Comparison of ENCODE assay signal across 10 cellular contexts in the genomic region with DNA sequence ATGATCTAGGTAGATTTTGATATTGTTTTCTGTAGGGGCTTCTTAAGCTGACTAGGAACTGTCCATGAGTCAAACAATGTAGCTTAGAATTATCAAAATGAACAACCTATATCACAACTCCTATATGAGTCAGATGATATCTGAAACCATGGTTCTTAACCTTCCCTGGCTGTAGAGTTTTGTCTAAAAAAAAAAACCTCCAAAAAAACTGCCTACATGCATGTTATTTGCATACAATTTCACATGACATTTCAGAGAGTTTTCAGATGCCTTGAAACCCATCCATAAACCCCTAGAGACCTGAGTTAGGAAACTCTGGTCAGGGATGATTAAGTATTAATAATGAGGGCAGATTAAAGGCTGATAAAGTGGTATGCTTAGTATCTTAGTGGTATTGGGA.
A peak's percentile ranks its signal among the peaks of the same experiment; 100 is the strongest.
DNase-seq lines count a peak whose midpoint lies in the region; ATAC-seq, FAIRE-seq and TF ChIP-seq lines count a peak whose summit lies in the region.
"Had no signal": no experiment of that assay in that cellular context is flagged by ENCODE, and none has a peak within 500 bp of the region (broad histone marks: within the 10 kb centered on the region; RNA-seq: fewer than 3 reads in every experiment).

No MANE protein-coding gene starts in this region.

- H3K9me3 Mint-ChIP-seq in natural killer cell treated with Interleukin-12 subunit alpha and Interleukin-12 subunit beta and Interleukin-15 and Interleukin-18, amount 100 ng/mL, for 72 hours = no peaks in the 10 kb centered on the region

- H3K9me3 ChIP-seq in gastrocnemius medialis = no peaks in the 10 kb centered on the region
- H3K9me3 ChIP-seq: breast epithelium had no signal

- H3K36me3 ChIP-seq in gastrocnemius medialis = no peaks in the 10 kb centered on the region
- H3K36me3 ChIP-seq: breast epithelium had no signal

- FAIRE-seq in HTR-8/SVneo (lab: Jason Lieb, UNC) = no peak

- H3K4me3 ChIP-seq in gastrocnemius medialis = no peak overlapping the region
- H3K4me3 ChIP-seq: breast epithelium had no signal

- TF ChIP-seq POLR2A in gastrocnemius medialis (IDR thresholded peaks at IDR 0.05) = no peak

- H3K4me1 Mint-ChIP-seq in natural killer cell treated with Interleukin-12 subunit alpha and Interleukin-12 subunit beta and Interleukin-15 and Interleukin-18, amount 100 ng/mL, for 72 hours (ENCODE audit: low read depth in 2 of 2) = peaks cover 48 to 60% of the 10 kb centered on the region in 2 donors

- H3K4me1 ChIP-seq in gastrocnemius medialis = no peaks in the 10 kb centered on the region
- H3K4me1 ChIP-seq: breast epithelium had no signal

- intact Hi-C loops in gastrocnemius medialis (cut with DNase I; ENCODE audit: low total_unique reads) = no loop called here
- intact Hi-C loops in cardiac septum (cut with DNase I) = no loop called here

- H3K27ac Mint-ChIP-seq in natural killer cell treated with Interleukin-12 subunit alpha and Interleukin-12 subunit beta and Interleukin-15 and Interleukin-18, amount 100 ng/mL, for 72 hours = peak overlapping the region; percentile 40 to 56

- peak; percentile 86 for ATAC-seq in GM18868 (IDR thresholded peaks at IDR 0.05; ENCODE audit: unreplicated experiment)
- peak; percentile 87 for ATAC-seq in GM21529 (IDR thresholded peaks at IDR 0.05; ENCODE audit: unreplicated experiment)
- ATAC-seq in HG03159 (IDR thresholded peaks at IDR 0.05; ENCODE audit: unreplicated experiment) = peak; percentile 90
- ATAC-seq in natural killer cell treated with Interleukin-12 subunit alpha and Interleukin-12 subunit beta and Interleukin-15 and Interleukin-18, amount 100 ng/mL, for 72 hours = peak; percentile 59 to 79
- no peak for ATAC-seq in gastrocnemius medialis

- no peak overlapping the region for H3K27ac ChIP-seq in gastrocnemius medialis
- H3K27ac ChIP-seq: breast epithelium had no signal

- in situ Hi-C loops in gastrocnemius medialis (cut with MboI; ENCODE audit: low sequenced_read_pairs in 4 of 4) = no loop called here

- no peak for DNase-seq in natural killer cell treated with Interleukin-12 subunit alpha and Interleukin-12 subunit beta and Interleukin-15 and Interleukin-18, amount 100 ng/mL, for 72 hours (ENCODE audit: low spot score)
- DNase-seq in HTR-8/SVneo (ENCODE audit: insufficient read length, low spot score) (no peak), gastrocnemius medialis (no peak), cardiac septum (ENCODE audit: low spot score) (no peak)
- DNase-seq: activated CD8-positive, alpha-beta memory T cell treated with anti-CD3 and anti-CD28 coated beads, Interleukin-2, amount 50 U/mL, for 4 hours; NCI-H1436 had no signal

- no peaks in the 10 kb centered on the region for H3K27me3 ChIP-seq in gastrocnemius medialis
- H3K27me3 ChIP-seq: breast epithelium had no signal

- H3K36me3 Mint-ChIP-seq in natural killer cell treated with Interleukin-12 subunit alpha and Interleukin-12 subunit beta and Interleukin-15 and Interleukin-18, amount 100 ng/mL, for 72 hours = peaks cover 6% of the 10 kb centered on the region

- H3K4me3 Mint-ChIP-seq in natural killer cell treated with Interleukin-12 subunit alpha and Interleukin-12 subunit beta and Interleukin-15 and Interleukin-18, amount 100 ng/mL, for 72 hours = peak overlapping the region; percentile 53

- TF ChIP-seq CTCF in gastrocnemius medialis (IDR thresholded peaks at IDR 0.05 in 4 of 5, conservative IDR thresholded peaks at IDR 0.05 in 1 of 5) = no peak

- no peaks in the 10 kb centered on the region for H3K27me3 Mint-ChIP-seq in natural killer cell treated with Interleukin-12 subunit alpha and Interleukin-12 subunit beta and Interleukin-15 and Interleukin-18, amount 100 ng/mL, for 72 hours

Comparison
In these comparisons a context has a peak if more than half of its experiments do, and no peak if none do; other contexts are left out.
1. ATAC-seq: peak in GM18868 (single experiment), GM21529 (single experiment), HG03159 (single experiment) and natural killer cell treated with Interleukin-12 subunit alpha and Interleukin-12 subunit beta and Interleukin-15 and Interleukin-18, amount 100 ng/mL, for 72 hours (2 of 2); none in gastrocnemius medialis (0 of 2).